In the genomic region with DNA sequence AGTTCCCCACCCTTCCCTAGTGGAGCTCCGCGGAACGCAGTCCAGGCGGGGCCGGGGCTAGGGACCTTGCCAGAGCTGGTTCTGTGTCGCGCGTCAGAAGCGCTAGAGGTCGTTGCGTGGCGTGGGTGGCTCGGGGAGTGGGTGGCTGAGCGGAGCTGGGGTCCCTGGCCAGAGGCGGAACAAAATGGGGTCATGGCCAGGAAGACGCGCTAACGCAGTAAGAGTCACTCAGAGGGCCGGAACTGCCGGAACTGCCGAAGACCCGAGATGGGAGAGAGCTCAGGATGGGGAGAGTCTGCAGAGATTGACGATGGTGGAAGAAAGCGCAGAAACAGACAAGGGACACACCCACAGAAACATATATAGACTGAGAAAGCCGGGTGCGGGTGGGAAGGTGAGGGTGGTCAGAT, we compare ENCODE assay signal across 9 cellular contexts. TPM values are rescaled to one million over a fixed set of nuclear protein-coding genes. Genes with fewer than 3 reads are reported as not detected.
DNase-seq lines count a peak whose midpoint lies in the region; TF ChIP-seq lines count a peak whose summit lies in the region.
"Had no signal": no experiment of that assay in that cellular context is flagged by ENCODE, and none has a peak within 500 bp of the region (broad histone marks: within the 10 kb centered on the region; RNA-seq: fewer than 3 reads in every experiment).

No MANE protein-coding gene starts in this region.

- peaks cover 93% of the 10 kb centered on the region for H3K4me1 Mint-ChIP-seq in HFFc6 (ENCODE audit: low read depth)
- peaks cover 83% of the 10 kb centered on the region for H3K4me1 Mint-ChIP-seq in activated naive CD4-positive, alpha-beta T cell treated with anti-CD3 and anti-CD28 coated beads, Interleukin-2, amount 50 U/mL, for 24 hours

- no peaks in the 10 kb centered on the region for H3K9me3 Mint-ChIP-seq in HFFc6
- no peaks in the 10 kb centered on the region for H3K9me3 Mint-ChIP-seq in activated naive CD4-positive, alpha-beta T cell treated with anti-CD3 and anti-CD28 coated beads, Interleukin-2, amount 50 U/mL, for 24 hours

- no peaks in the 10 kb centered on the region; the same call in 1 of the 2 replicates for H3K27me3 Mint-ChIP-seq in HFFc6 (ENCODE audit: insufficient read depth)
- no peaks in the 10 kb centered on the region for H3K27me3 Mint-ChIP-seq in activated naive CD4-positive, alpha-beta T cell treated with anti-CD3 and anti-CD28 coated beads, Interleukin-2, amount 50 U/mL, for 24 hours

- no peak for DNase-seq in HFFc6
- peak in 1 of 2 donors; percentile 21 for DNase-seq in cardiac muscle cell (ENCODE audit: low read depth in 1 of 2, low spot score in 1 of 2)
- DNase-seq in stimulated activated CD4-positive, alpha-beta T cell treated with anti-CD3 and anti-CD28 coated beads, Interleukin-2, amount 100 ng/mL, for 24 hours: peak; percentile 52 to 54
- no peak for DNase-seq in DMS153 treated with DMSO at 0.1 percent for 48 hours (lab: John Stamatoyannopoulos, UW; ENCODE audit: unreplicated experiment)
- DNase-seq in ecto neural progenitor cell (ENCODE audit: low spot score): no peak
- no peak for DNase-seq in iPS-NIHi11 (ENCODE audit: low spot score)
- DNase-seq in NCI-H2081 treated with DMSO at 0.1 percent for 48 hours (lab: John Stamatoyannopoulos, UW): no peak

- H3K9me3 ChIP-seq in cardiac muscle cell (ENCODE audit: low read depth): no peaks in the 10 kb centered on the region
- H3K9me3 ChIP-seq: body of pancreas had no signal

- peaks cover 11% of the 10 kb centered on the region; the same call in 1 of the 2 replicates for H3K36me3 Mint-ChIP-seq in HFFc6 (ENCODE audit: low read depth)
- H3K36me3 Mint-ChIP-seq in activated naive CD4-positive, alpha-beta T cell treated with anti-CD3 and anti-CD28 coated beads, Interleukin-2, amount 50 U/mL, for 24 hours: peaks cover 13% of the 10 kb centered on the region

- no peaks in the 10 kb centered on the region for H3K36me3 ChIP-seq in cardiac muscle cell

- peak overlapping the region; percentile 74 for H3K27ac Mint-ChIP-seq in HFFc6
- H3K27ac Mint-ChIP-seq in activated naive CD4-positive, alpha-beta T cell treated with anti-CD3 and anti-CD28 coated beads, Interleukin-2, amount 50 U/mL, for 24 hours: peak overlapping the region; percentile 86

- TF ChIP-seq CTCF in HFFc6 (IDR thresholded peaks at IDR 0.05): no peak
- peak; percentile 12 for TF ChIP-seq CTCF in cardiac muscle cell (IDR thresholded peaks at IDR 0.05; ENCODE audit: low read depth, low read length)

- H3K4me1 ChIP-seq in cardiac muscle cell (ENCODE audit: low read depth): peaks cover 5% of the 10 kb centered on the region

- peaks cover 27% of the 10 kb centered on the region for H3K27me3 ChIP-seq in cardiac muscle cell
- H3K27me3 ChIP-seq: body of pancreas had no signal

- H3K4me3 Mint-ChIP-seq in HFFc6: peak overlapping the region; percentile 69; the same call in 1 of the 2 replicates
- H3K4me3 Mint-ChIP-seq in activated naive CD4-positive, alpha-beta T cell treated with anti-CD3 and anti-CD28 coated beads, Interleukin-2, amount 50 U/mL, for 24 hours: peak overlapping the region; percentile 99

- H3K27ac ChIP-seq in cardiac muscle cell: no peak overlapping the region
- H3K27ac ChIP-seq: body of pancreas had no signal

- H3K4me3 ChIP-seq in cardiac muscle cell: no peak overlapping the region
- H3K4me3 ChIP-seq: body of pancreas had no signal

RNA-seq across cellular contexts. Expression of a gene that starts 4.8 kb away (rescaled TPM):
- 10 to 100 TPM; 67.1 to 87.4 (median 79.6) TPM for total RNA-seq in HFFc6 (2021; fragmentation: NEBNext Ultra II Directional; extraction: Animal tissue kit (Norgen Biotek cat#: 25700))
- total RNA-seq in cardiac muscle cell: 18.3 and 28.6 TPM in 2 replicates
- 34.4 and 46.6 TPM in 2 replicates for polyA plus RNA-seq in cardiac muscle cell

RNA-seq across cellular contexts. Expression of a gene that starts 8.1 kb away (rescaled TPM):
- 10 to 100 TPM; 25.0 to 32.3 (median 28.3) TPM for total RNA-seq in HFFc6 (2021; fragmentation: NEBNext Ultra II Directional; extraction: Animal tissue kit (Norgen Biotek cat#: 25700))
- total RNA-seq in cardiac muscle cell: 55.3 and 56.3 TPM in 2 replicates
- polyA plus RNA-seq in cardiac muscle cell: 63.2 and 82.9 TPM in 2 replicates

RNA-seq across cellular contexts. Expression of a gene that starts 30.1 kb away (rescaled TPM):
- 1 to 10 TPM in 1 of 6 experiments, under 1 TPM in 5; 0.47 to 1.3 (median 0.59) TPM for total RNA-seq in HFFc6 (2021; fragmentation: NEBNext Ultra II Directional; extraction: Animal tissue kit (Norgen Biotek cat#: 25700))
- 9.0 and 11.3 TPM in 2 replicates for total RNA-seq in cardiac muscle cell
- 15.5 and 15.7 TPM in 2 replicates for polyA plus RNA-seq in cardiac muscle cell

RNA-seq across cellular contexts. Expression of a gene that starts 30.9 kb away (rescaled TPM):
- total RNA-seq in HFFc6 (2021; fragmentation: NEBNext Ultra II Directional; extraction: Animal tissue kit (Norgen Biotek cat#: 25700)): 10 to 100 TPM; 27.1 to 61.0 (median 53.9) TPM
- total RNA-seq in cardiac muscle cell: 31.3 and 31.4 TPM in 2 replicates
- polyA plus RNA-seq in cardiac muscle cell: 33.9 and 40.8 TPM in 2 replicates

RNA-seq across cellular contexts. Expression of a gene that starts 38.1 kb away (rescaled TPM):
- 100 to 1,000 TPM in 2 of 6 experiments, 10 to 100 TPM in 4; 90.2 to 107 (median 96.5) TPM for total RNA-seq in HFFc6 (2021; fragmentation: NEBNext Ultra II Directional; extraction: Animal tissue kit (Norgen Biotek cat#: 25700))
- total RNA-seq in cardiac muscle cell: 87.9 and 104 TPM in 2 replicates
- polyA plus RNA-seq in cardiac muscle cell: 154 and 157 TPM in 2 replicates

Comparison
In these comparisons a context has a peak if more than half of its experiments do, and no peak if none do; other contexts are left out.
1. DNase-seq: peak in stimulated activated CD4-positive, alpha-beta T cell treated with anti-CD3 and anti-CD28 coated beads, Interleukin-2, amount 100 ng/mL, for 24 hours (2 of 2); none in HFFc6 (single experiment), DMS153 treated with DMSO at 0.1 percent for 48 hours (single experiment), ecto neural progenitor cell (single experiment), iPS-NIHi11 (single experiment) and NCI-H2081 treated with DMSO at 0.1 percent for 48 hours (single experiment).